In genomic region chr7:47580811-47581331, GRCh38 we compare ENCODE assay signal across 8 cellular contexts. TPM values are rescaled to one million over a fixed set of nuclear protein-coding genes. Genes with fewer than 3 reads are reported as not detected.
DNase-seq lines count a peak whose midpoint lies in the region; ATAC-seq, FAIRE-seq and TF ChIP-seq lines count a peak whose summit lies in the region.

No MANE protein-coding gene starts in this region.

- H3K4me3 ChIP-seq in PC-9 (peak overlapping the region; percentile 65), fibroblast of pulmonary artery (replicated peaks; ENCODE audit: low read depth, low read length) (peak overlapping the region; percentile 81), pancreas (peak overlapping the region; percentile 71 to 76 (median 73))

- intact Hi-C loops in PC-9 (cut with micrococcal nuclease; ENCODE audit: unreplicated experiment) (loop anchor here (1.0 kb wide), 1 partner anchor 238 kb away; no protein-coding TSS in a partner anchor), pancreas (cut with DNase I) (no loop called here)

- H3K4me1 ChIP-seq in PC-9 (replicated peaks; ENCODE audit: insufficient read depth) (peaks cover 78% of the 10 kb centered on the region), pancreas (peaks cover 27 to 42% (median 40%) of the 10 kb centered on the region in 3 donors)

- peaks cover 73% of the 10 kb centered on the region for H3F3A ChIP-seq in PC-9 (ENCODE audit: insufficient read depth, low read depth)

- CTCF ChIA-PET in PC-9 (lab: Charles Lee): interaction anchor here (0.6 kb wide), 1 partner anchor 238 kb away, joined by 9 read pairs; no protein-coding TSS in a partner anchor

- no peak for FAIRE-seq in pancreas (lab: Jason Lieb, UNC)

- POLR2A ChIA-PET in PC-9 (lab: Charles Lee; ENCODE audit: unreplicated experiment): interaction anchor here (0.6 kb wide), 1 partner anchor 145 kb away, joined by 6 read pairs; no protein-coding TSS in a partner anchor

- BruUV-seq in PC-9 (replicated peaks; lab: Mats Ljungman, UMichigan): TSS peak; percentile 14

- WGBS in pancreas, 2 donors: 1 to 2% methylated on average over 15 of the region's 15 CpGs

- H3K9me2 ChIP-seq in PC-9 (ENCODE audit: insufficient read depth): no peaks in the 10 kb centered on the region

- H3K79me2 ChIP-seq in PC-9 (ENCODE audit: low read depth): peaks cover 77% of the 10 kb centered on the region

- TF ChIP-seq CTCF in PC-9 (conservative IDR thresholded peaks at IDR 0.05) (no peak), fibroblast of pulmonary artery (IDR thresholded peaks at IDR 0.05; ENCODE audit: low read length, missing control alignments) (peak; percentile 12), pancreas (IDR thresholded peaks at IDR 0.05) (no peak)

- no peaks in the 10 kb centered on the region for H4K20me1 ChIP-seq in PC-9 (ENCODE audit: insufficient read depth)

- H3K27ac ChIP-seq in PC-9: peak overlapping the region; percentile 87
- peak overlapping the region; percentile 69 to 85 (median 80) for H3K27ac ChIP-seq in pancreas

- H3K27me3 ChIP-seq in PC-9 (ENCODE audit: insufficient read depth, low read depth): no peaks in the 10 kb centered on the region
- no peaks in the 10 kb centered on the region for H3K27me3 ChIP-seq in pancreas

- no peaks in the 10 kb centered on the region for H3K9me3 ChIP-seq in PC-9 (ENCODE audit: insufficient read depth, low read depth)
- no peaks in the 10 kb centered on the region for H3K9me3 ChIP-seq in pancreas

- peak overlapping the region; percentile 86 for H3K4me2 ChIP-seq in PC-9

- peak; percentile 66 for DNase-seq in EH (ENCODE audit: low read depth)
- DNase-seq in PC-9: no peak
- DNase-seq in fibroblast of pulmonary artery (ENCODE audit: low read depth): no peak
- DNase-seq in pancreas: peak in 1 of 6 donors; percentile 43
- no peak for DNase-seq in iPS-NIHi11 (ENCODE audit: low spot score)
- no peak for DNase-seq in effector CD4-positive, alpha-beta T cell

- H3K36me3 ChIP-seq in PC-9 (ENCODE audit: low read depth): peaks cover 13% of the 10 kb centered on the region
- H3K36me3 ChIP-seq in pancreas: no peaks in the 10 kb centered on the region

- no peak overlapping the region for H2AFZ ChIP-seq in PC-9

- ATAC-seq in pancreas: peak in 3 of 4 donors; percentile 5 to 9 (median 8)
- no peak for ATAC-seq in GM21381 (IDR thresholded peaks at IDR 0.05; ENCODE audit: unreplicated experiment)
- ATAC-seq in HG03354 (IDR thresholded peaks at IDR 0.05; ENCODE audit: poor library complexity, severe bottlenecking, unreplicated experiment): no peak

RNA-seq across cellular contexts. Expression of gene TNS3, which starts 1.0 kb away (rescaled TPM):
- total RNA-seq in PC-9 (2021): 111 and 143 TPM in 2 replicates
- total RNA-seq in pancreas: 100 to 1,000 TPM in 2 of 6 donors, 10 to 100 TPM in 4; 84.0 to 125 (median 97.5) TPM
- polyA plus RNA-seq in pancreas: 10 to 100 TPM; 28.0 to 37.5 TPM

Comparison
In these comparisons a context has a peak if more than half of its experiments do, and no peak if none do; other contexts are left out.
1. ATAC-seq: peak in pancreas (3 of 4); none in GM21381 (single experiment) and HG03354 (single experiment).
2. Peak in every context shown above with its lines, with median percentiles within 50 percentile points of each other: H3K4me3 ChIP-seq.